8 cellular contexts compared by ENCODE assay signal in the genomic region with DNA sequence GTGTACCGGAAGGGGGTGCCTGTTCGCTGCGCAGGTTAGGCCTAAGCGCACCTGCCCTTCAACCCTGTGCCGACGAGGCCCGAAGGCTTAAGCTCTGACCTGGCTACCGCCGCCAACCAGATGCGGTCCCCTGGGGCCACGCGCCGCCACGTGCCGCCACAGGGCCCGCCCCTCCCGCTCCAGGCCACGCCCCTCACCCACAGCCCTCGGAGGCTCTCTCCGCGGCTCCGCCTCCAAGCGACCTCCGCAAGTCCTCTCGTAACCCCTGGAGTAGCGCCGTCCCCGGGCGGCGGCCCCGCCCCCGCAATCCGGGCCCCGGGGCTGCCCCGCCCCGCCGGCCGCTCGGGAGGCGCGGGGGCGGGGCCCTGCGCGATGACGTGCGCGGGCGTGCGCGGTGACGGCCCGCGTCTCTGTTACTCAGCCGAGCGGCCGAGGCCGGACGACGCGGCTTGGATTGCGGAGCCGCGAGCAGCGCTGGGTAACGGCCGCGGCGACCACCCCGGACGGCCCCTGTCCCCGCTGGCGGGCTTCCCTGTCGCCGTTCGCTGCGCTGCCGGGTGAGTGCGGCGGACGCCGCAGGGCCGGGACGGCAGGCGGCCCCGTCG. TPM values are rescaled to one million over a fixed set of nuclear protein-coding genes. Genes with fewer than 3 reads are reported as not detected.
DNase-seq lines count a peak whose midpoint lies in the region; ATAC-seq and TF ChIP-seq lines count a peak whose summit lies in the region.

A gene (plus strand): TSS at position 413 of the 605 bp plus-strand sequence. CDS start 94,984 bp downstream, outside the sequence.

- DNase-seq in Caco-2 (peak; percentile 98 to 100), HUDEP-2 (lab: John Stamatoyannopoulos, UW; ENCODE audit: unreplicated experiment in 76 of 76) (peak in 75 of 76 experiments; percentile 27 to 94 (median 88)), NT2/D1 (ENCODE audit: low read depth, low spot score) (peak; percentile 81), endodermal cell (peak; percentile 99), mesenteric fat pad (ENCODE audit: low spot score) (peak; percentile 98)
- peak; percentile 65 for DNase-seq in activated CD8-positive, alpha-beta memory T cell treated with anti-CD3 and anti-CD28 coated beads, Interleukin-2, amount 50 U/mL, for 1 hour (ENCODE audit: extremely low read depth)
- peak; percentile 80 for DNase-seq in stimulated activated CD8-positive, alpha-beta memory T cell treated with anti-CD3 and anti-CD28 coated beads, Interleukin-15, amount 100 ng/mL, for 24 hours (ENCODE audit: low read depth)

- H3K27me3 Mint-ChIP-seq in Caco-2 (ENCODE audit: insufficient read depth, unreplicated experiment) (peaks cover 7% of the 10 kb centered on the region), endodermal cell (ENCODE audit: insufficient read depth) (peaks cover 26% of the 10 kb centered on the region)

- peak; percentile 84 for ATAC-seq in GM21390 (IDR thresholded peaks at IDR 0.05; ENCODE audit: unreplicated experiment)

- H3K4me1 ChIP-seq in Caco-2 (peaks cover 21% of the 10 kb centered on the region), NT2/D1 (ENCODE audit: insufficient read depth, insufficient read length) (peaks cover 2% of the 10 kb centered on the region), endodermal cell (ENCODE audit: control insufficient read depth, insufficient read depth, low read length) (no peaks in the 10 kb centered on the region)

- H3K27ac Mint-ChIP-seq in Caco-2 (ENCODE audit: unreplicated experiment) (peak within 1 kb of the TSS; percentile 47), endodermal cell (peak within 1 kb of the TSS; percentile 89)

- H3K36me3 Mint-ChIP-seq in Caco-2 (ENCODE audit: insufficient read depth, unreplicated experiment) (peaks cover 12% of the 10 kb centered on the region), endodermal cell (ENCODE audit: low read depth) (no peaks in the 10 kb centered on the region)

- H3K27me3 ChIP-seq in Caco-2 (replicated peaks; ENCODE audit: control insufficient read depth, insufficient read depth, low read length) = no peaks in the 10 kb centered on the region
- peaks cover 19% of the 10 kb centered on the region for H3K27me3 ChIP-seq in NT2/D1 (ENCODE audit: insufficient read depth, insufficient read length)
- H3K27me3 ChIP-seq in endodermal cell (ENCODE audit: control insufficient read depth, insufficient read depth, low read length, poor library complexity, severe bottlenecking) = peaks cover 21% of the 10 kb centered on the region

- CTCF ChIA-PET in Caco-2 (lab: Charles Lee) = interaction anchor here (0.6 to 1.1 kb wide), 11 partner anchors 10 to 1233 kb away, joined by 3 to 11 read pairs (median 3); a partner anchor contains a TSS

- TF ChIP-seq CTCF in Caco-2 (IDR thresholded peaks at IDR 0.05; ENCODE audit: insufficient read depth in 1 of 2, low read depth in 1 of 2, low read length in 1 of 2, severe bottlenecking in 1 of 2, unreplicated experiment in 1 of 2) = no peak
- peak; percentile 19 for TF ChIP-seq CTCF in endodermal cell (conservative IDR thresholded peaks at IDR 0.05)

- BruUV-seq in Caco-2 (replicated peaks; lab: Mats Ljungman, UMichigan) = no TSS peak

- H3K4me1 Mint-ChIP-seq in Caco-2 (ENCODE audit: low read depth, unreplicated experiment) = peaks cover 9% of the 10 kb centered on the region
- H3K4me1 Mint-ChIP-seq in endodermal cell = peaks cover 17% of the 10 kb centered on the region

- POLR2A ChIA-PET in Caco-2 (lab: Charles Lee) = interaction anchor here (0.5 kb wide), 1 partner anchor 348 kb away, joined by 6 read pairs; no protein-coding TSS in a partner anchor

- H3K9me3 Mint-ChIP-seq in Caco-2 (ENCODE audit: unreplicated experiment) (no peaks in the 10 kb centered on the region), endodermal cell (no peaks in the 10 kb centered on the region)

- H3K9ac ChIP-seq in NT2/D1 (ENCODE audit: insufficient read length, low read depth) = peak within 1 kb of the TSS; percentile 86
- H3K9ac ChIP-seq in endodermal cell (ENCODE audit: extremely low read depth, low read length, poor library complexity, severe bottlenecking) = peak within 1 kb of the TSS; percentile 83

- intact Hi-C loops in Caco-2 (cut with micrococcal nuclease; ENCODE audit: unreplicated experiment) = loop anchor here (1.0 to 5.0 kb wide), 5 partner anchors 17 to 301 kb away; a partner anchor contains a TSS

- H3K36me3 ChIP-seq in Caco-2 (ENCODE audit: control insufficient read depth, insufficient read depth, low read length) (no peaks in the 10 kb centered on the region), NT2/D1 (ENCODE audit: insufficient read depth, insufficient read length, low read length) (peaks cover 3% of the 10 kb centered on the region), endodermal cell (ENCODE audit: control insufficient read depth, insufficient read depth, low read length) (no peaks in the 10 kb centered on the region)

- H3K4me3 Mint-ChIP-seq in Caco-2 (ENCODE audit: unreplicated experiment) (peak within 1 kb of the TSS; percentile 81), endodermal cell (peak within 1 kb of the TSS; percentile 82)

- 1 to 10% methylated on average over 8 to 86 of the region's 86 CpGs for WGBS in endodermal cell (ENCODE audit: insufficient coverage in 1 of 2, insufficient read length in 1 of 2), 2 experiments

- peak within 1 kb of the TSS; percentile 93 for H3K27ac ChIP-seq in endodermal cell (ENCODE audit: low read depth, low read length)

- no peaks in the 10 kb centered on the region for H3K9me3 ChIP-seq in Caco-2
- H3K9me3 ChIP-seq in NT2/D1 (ENCODE audit: insufficient read depth, low read length) = no peaks in the 10 kb centered on the region
- no peaks in the 10 kb centered on the region for H3K9me3 ChIP-seq in endodermal cell (ENCODE audit: control insufficient read depth, low read length)

- H3K4me3 ChIP-seq in Caco-2 (ENCODE audit: low read depth, low read length) (peak within 1 kb of the TSS; percentile 88), NT2/D1 (ENCODE audit: insufficient read length, low read depth) (peak within 1 kb of the TSS; percentile 71), endodermal cell (ENCODE audit: low read length) (peak within 1 kb of the TSS; percentile 94)

RNA-seq across cellular contexts. Expression of the gene that starts here (rescaled TPM):
- total RNA-seq in Caco-2 (2022) (76.1 and 83.3 TPM in 2 replicates), endodermal cell (100 to 1,000 TPM in 1 of 2 donors, 10 to 100 TPM in 1; 84.2 to 146 TPM), mesenteric fat pad (30.3 TPM)
- polyA plus RNA-seq in endodermal cell (2013, experiment 1 of 2) = 65.8 TPM
- 70.2 TPM for polyA plus RNA-seq in endodermal cell (2013, experiment 2 of 2)

Comparison
In these comparisons a context has a peak if more than half of its experiments do, and no peak if none do; other contexts are left out.
1. Peak in every context shown above with its lines: DNase-seq, ATAC-seq, H3K4me3 ChIP-seq and H3K27ac ChIP-seq.